ENCODE assay signal across 1 cellular context in the genomic region with DNA sequence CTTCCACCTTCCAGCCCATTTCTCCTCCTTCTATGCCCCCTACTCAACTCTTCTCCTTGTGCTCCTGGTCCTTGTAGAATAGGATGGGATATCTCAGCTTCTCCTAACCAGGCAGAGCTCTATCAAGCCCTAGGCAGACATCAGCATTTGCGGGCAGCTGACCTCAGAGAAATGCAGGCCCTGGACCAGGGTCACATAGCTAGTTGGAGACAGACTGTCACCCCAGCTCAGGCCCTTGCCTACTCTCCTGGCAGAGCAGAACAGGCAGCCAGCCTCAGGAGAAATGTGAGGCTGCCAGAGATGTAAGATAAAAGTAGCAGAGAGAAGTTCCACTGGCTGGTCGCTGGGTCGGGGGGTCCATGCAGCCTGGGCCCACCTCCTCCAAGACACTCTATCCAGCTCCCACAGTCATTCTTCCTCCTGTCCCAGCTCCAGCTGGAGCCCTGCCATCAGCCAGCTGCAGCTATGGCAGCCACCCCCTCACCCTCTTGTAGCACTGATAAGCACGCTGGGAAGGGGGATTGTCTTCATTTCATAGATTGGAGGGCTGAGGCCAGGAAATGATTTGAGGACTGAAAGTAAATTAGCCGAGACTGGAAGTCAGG.
TF ChIP-seq lines count a peak whose summit lies in the region.

No MANE protein-coding gene starts in this region.

TF ChIP-seq in K562, 482 proteins besides CTCF, POLR2A, EP300 and RAD21 (continued from another document):
- TF ChIP-seq RBM25 (IDR thresholded peaks at IDR 0.05; ENCODE audit: low read depth, low read length, severe bottlenecking) (no peak), NCOR1 (IDR thresholded peaks at IDR 0.05) (peak; percentile 13; the same call in 1 of the 2 replicates), PHB2 (IDR thresholded peaks at IDR 0.05; ENCODE audit: low read depth) (no peak), NR2C1 (IDR thresholded peaks at IDR 0.05) (no peak), NR2C1 (tag; IDR thresholded peaks at IDR 0.05) (no peak), ESRRB (CRISPR knock-in tag; IDR thresholded peaks at IDR 0.05; ENCODE audit: borderline replicate concordance) (no peak)
- TF ChIP-seq, protein P1, sequence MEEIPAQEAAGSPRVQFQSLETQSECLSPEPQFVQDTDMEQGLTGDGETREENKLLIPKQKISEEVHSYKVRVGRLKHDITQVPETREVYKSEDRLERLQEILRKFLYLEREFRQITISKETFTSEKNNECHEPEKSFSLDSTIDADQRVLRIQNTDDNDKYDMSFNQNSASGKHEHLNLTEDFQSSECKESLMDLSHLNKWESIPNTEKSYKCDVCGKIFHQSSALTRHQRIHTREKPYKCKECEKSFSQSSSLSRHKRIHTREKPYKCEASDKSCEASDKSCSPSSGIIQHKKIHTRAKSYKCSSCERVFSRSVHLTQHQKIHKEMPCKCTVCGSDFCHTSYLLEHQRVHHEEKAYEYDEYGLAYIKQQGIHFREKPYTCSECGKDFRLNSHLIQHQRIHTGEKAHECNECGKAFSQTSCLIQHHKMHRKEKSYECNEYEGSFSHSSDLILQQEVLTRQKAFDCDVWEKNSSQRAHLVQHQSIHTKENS (CRISPR knock-in tag; IDR thresholded peaks at IDR 0.05): no peak
- TF ChIP-seq, protein P2, sequence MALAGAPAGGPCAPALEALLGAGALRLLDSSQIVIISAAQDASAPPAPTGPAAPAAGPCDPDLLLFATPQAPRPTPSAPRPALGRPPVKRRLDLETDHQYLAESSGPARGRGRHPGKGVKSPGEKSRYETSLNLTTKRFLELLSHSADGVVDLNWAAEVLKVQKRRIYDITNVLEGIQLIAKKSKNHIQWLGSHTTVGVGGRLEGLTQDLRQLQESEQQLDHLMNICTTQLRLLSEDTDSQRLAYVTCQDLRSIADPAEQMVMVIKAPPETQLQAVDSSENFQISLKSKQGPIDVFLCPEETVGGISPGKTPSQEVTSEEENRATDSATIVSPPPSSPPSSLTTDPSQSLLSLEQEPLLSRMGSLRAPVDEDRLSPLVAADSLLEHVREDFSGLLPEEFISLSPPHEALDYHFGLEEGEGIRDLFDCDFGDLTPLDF (CRISPR knock-in tag; IDR thresholded peaks at IDR 0.05): no peak
